In the genomic region with DNA sequence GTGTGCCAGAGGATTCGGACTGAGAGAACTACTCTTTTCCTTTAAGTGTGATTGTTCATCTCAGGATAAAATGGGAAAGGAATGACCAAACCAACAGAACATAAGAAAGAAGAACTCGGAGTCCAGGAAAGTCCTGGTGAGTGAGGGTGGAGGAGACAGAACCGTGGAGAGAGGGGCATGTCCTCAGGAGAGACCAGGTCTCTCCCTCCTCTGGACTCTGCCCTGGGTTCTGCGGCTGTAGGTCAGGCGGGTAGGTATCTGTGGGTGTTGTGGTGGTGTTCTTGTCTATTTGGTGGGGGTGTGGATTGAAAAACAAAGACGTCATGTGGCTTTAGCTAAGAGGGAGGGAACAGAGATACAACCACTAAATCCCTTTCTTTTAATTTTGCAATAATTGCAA, we compare ENCODE assay signal across 15 cellular contexts.
"Had no signal": no experiment of that assay in that cellular context is flagged by ENCODE, and none has a peak within 500 bp of the region (broad histone marks: within the 10 kb centered on the region; RNA-seq: fewer than 3 reads in every experiment).

No MANE protein-coding gene starts in this region.

- H3K27me3 Mint-ChIP-seq: type B pancreatic cell had no signal

- H3K9me3 ChIP-seq: neutrophil, sigmoid colon had no signal

- H3K36me3 ChIP-seq: neutrophil, sigmoid colon had no signal

- H3K27ac ChIP-seq: foreskin keratinocyte, neutrophil, sigmoid colon had no signal

- H3K36me3 Mint-ChIP-seq: immature natural killer cell, naive B cell, type B pancreatic cell had no signal

- FAIRE-seq: colon, small intestine, urothelium cell line had no signal

- DNase-seq: dermis blood vessel endothelial cell; immature natural killer cell; left colon; mesendoderm; naive B cell; nephron progenitor cell; sigmoid colon; small intestine; stimulated activated CD4-positive, alpha-beta T cell treated with anti-CD3 and anti-CD28 coated beads, Interleukin-2, amount 100 ng/mL, for 48 hours; stimulated activated naive CD4-positive, alpha-beta T cell treated with Interleukin-2 at 50 U/mL for 16 hours had no signal

- ATAC-seq: left colon had no signal

- H3K27me3 ChIP-seq: foreskin keratinocyte, neutrophil, sigmoid colon had no signal

- H3K4me1 Mint-ChIP-seq: immature natural killer cell, naive B cell, nephron progenitor cell had no signal

- H3K4me3 ChIP-seq: sigmoid colon had no signal

- H3K27ac Mint-ChIP-seq: nephron progenitor cell, type B pancreatic cell had no signal

- H3K4me3 Mint-ChIP-seq: immature natural killer cell, naive B cell, nephron progenitor cell, type B pancreatic cell had no signal
